In the genomic region with DNA sequence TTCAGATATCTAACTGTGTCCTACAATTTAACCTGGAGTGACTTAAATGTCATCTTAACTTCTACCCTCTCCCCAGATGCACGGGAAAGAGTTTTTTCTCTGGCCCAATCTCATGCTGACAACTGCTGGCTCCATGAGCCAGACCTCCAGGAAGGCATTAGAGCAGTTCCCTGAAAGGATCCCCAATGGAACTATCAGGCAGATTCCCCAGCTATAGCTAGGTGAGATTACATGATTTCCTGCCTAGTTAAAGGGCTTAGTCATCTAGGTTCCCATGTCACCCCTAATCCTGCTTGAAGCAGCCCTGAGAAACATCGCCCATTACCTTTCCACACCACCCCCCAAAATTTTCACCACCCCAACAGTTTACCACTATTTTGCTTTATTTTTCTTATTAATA, we compare ENCODE assay signal across 14 cellular contexts.
DNase-seq lines count a peak whose midpoint lies in the region; TF ChIP-seq lines count a peak whose summit lies in the region.
"Had no signal": no experiment of that assay in that cellular context is flagged by ENCODE, and none has a peak within 500 bp of the region (broad histone marks: within the 10 kb centered on the region; RNA-seq: fewer than 3 reads in every experiment).

No MANE protein-coding gene starts in this region.

- H3K36me3 ChIP-seq in HUES48 (ENCODE audit: control insufficient read depth, insufficient read depth, low read length) (no peaks in the 10 kb centered on the region), endodermal cell (ENCODE audit: control insufficient read depth, insufficient read depth, low read length) (no peaks in the 10 kb centered on the region), trophoblast cell (ENCODE audit: control insufficient read depth in 1 of 2, insufficient read depth in 2 of 2, low read length in 2 of 2) (no peaks in the 10 kb centered on the region)
- H3K36me3 ChIP-seq: BLaER1 had no signal

- no peak for TF ChIP-seq CTCF in endodermal cell (conservative IDR thresholded peaks at IDR 0.05)

- H3K18ac ChIP-seq in trophoblast cell (ENCODE audit: low read length), result no peak overlapping the region

- H4K8ac ChIP-seq in trophoblast cell (ENCODE audit: low read depth, low read length), result no peak overlapping the region

- H3K14ac ChIP-seq in trophoblast cell (ENCODE audit: low read length), result no peak overlapping the region

- peaks cover 7% of the 10 kb centered on the region for H3K79me1 ChIP-seq in trophoblast cell (ENCODE audit: low read length)

- H4K12ac ChIP-seq in trophoblast cell (ENCODE audit: low read depth, low read length), result no peak overlapping the region

- H3K4me3 ChIP-seq in HUES48 (ENCODE audit: low read depth, low read length), result no peak overlapping the region
- H3K4me3 ChIP-seq in endodermal cell (ENCODE audit: low read length), result no peak overlapping the region
- H3K4me3 ChIP-seq in trophoblast cell (ENCODE audit: low read depth, low read length), result no peak overlapping the region
- H3K4me3 ChIP-seq: A549, BLaER1, GM23248 had no signal

- peak overlapping the region; percentile 59 for H2BK12ac ChIP-seq in trophoblast cell (ENCODE audit: low read length)

- H3K4ac ChIP-seq in trophoblast cell (ENCODE audit: low read depth, low read length), result no peak overlapping the region

- no peak overlapping the region for H3K23ac ChIP-seq in trophoblast cell (ENCODE audit: low read length)

- H3K36me3 Mint-ChIP-seq in endodermal cell (ENCODE audit: low read depth), result peaks cover 26% of the 10 kb centered on the region
- H3K36me3 Mint-ChIP-seq: CD14-positive monocyte; CD4-positive, alpha-beta memory T cell had no signal

- H3K27ac ChIP-seq in HUES48 (ENCODE audit: low read depth, low read length) (peak overlapping the region; percentile 47), endodermal cell (ENCODE audit: low read depth, low read length) (no peak overlapping the region), trophoblast cell (ENCODE audit: low read depth, low read length) (no peak overlapping the region)
- H3K27ac ChIP-seq: BLaER1, GM23248 had no signal

- no peak overlapping the region for H4K91ac ChIP-seq in trophoblast cell (ENCODE audit: low read depth, low read length)

- H3K9me3 Mint-ChIP-seq in endodermal cell, result peaks cover 56% of the 10 kb centered on the region

- H3K27me3 Mint-ChIP-seq in endodermal cell (ENCODE audit: insufficient read depth), result no peaks in the 10 kb centered on the region

- peak; percentile 61 for DNase-seq in endodermal cell
- DNase-seq in trophoblast cell, result no peak
- DNase-seq in NCI-H187 (lab: John Stamatoyannopoulos, UW), result no peak
- no peak for DNase-seq in central memory CD4-positive, alpha-beta T cell
- DNase-seq in SW 1271 (lab: John Stamatoyannopoulos, UW), result no peak
- DNase-seq: CD4-positive, alpha-beta memory T cell; DND-41; GM23248; HCEC 1CT; KG1 had no signal

- no peak overlapping the region for H2AK5ac ChIP-seq in trophoblast cell (ENCODE audit: low read length)

- H3K4me1 ChIP-seq in HUES48 (ENCODE audit: control insufficient read depth, insufficient read depth, low read length), result no peaks in the 10 kb centered on the region
- no peaks in the 10 kb centered on the region for H3K4me1 ChIP-seq in endodermal cell (ENCODE audit: control insufficient read depth, insufficient read depth, low read length)
- peaks cover 0 to 6% of the 10 kb centered on the region in 2 experiments for H3K4me1 ChIP-seq in trophoblast cell (ENCODE audit: control insufficient read depth in 1 of 2, insufficient read depth in 2 of 2, low read length in 2 of 2)
- H3K4me1 ChIP-seq: BLaER1 had no signal

- H3K27ac Mint-ChIP-seq in endodermal cell, result peak overlapping the region; percentile 83
- H3K27ac Mint-ChIP-seq: CD14-positive monocyte; CD4-positive, alpha-beta memory T cell had no signal

- H3K9ac ChIP-seq in HUES48 (ENCODE audit: low read depth, low read length) (no peak overlapping the region), endodermal cell (ENCODE audit: extremely low read depth, low read length, poor library complexity, severe bottlenecking) (no peak overlapping the region), trophoblast cell (ENCODE audit: low read length) (no peak overlapping the region)
- H3K9ac ChIP-seq: BLaER1, GM23248 had no signal

- H3K79me2 ChIP-seq in trophoblast cell (ENCODE audit: control insufficient read depth, insufficient read depth, low read length, poor library complexity), result no peaks in the 10 kb centered on the region

- no peak overlapping the region for H3K4me3 Mint-ChIP-seq in endodermal cell
- H3K4me3 Mint-ChIP-seq: CD14-positive monocyte; CD4-positive, alpha-beta memory T cell had no signal

- H3K27me3 ChIP-seq in HUES48 (ENCODE audit: control insufficient read depth, insufficient read depth, low read length) (no peaks in the 10 kb centered on the region), endodermal cell (ENCODE audit: control insufficient read depth, insufficient read depth, low read length, poor library complexity, severe bottlenecking) (no peaks in the 10 kb centered on the region), trophoblast cell (ENCODE audit: insufficient read depth, low read length) (no peaks in the 10 kb centered on the region)
- H3K27me3 ChIP-seq: BLaER1 had no signal

- H2BK5ac ChIP-seq in trophoblast cell (ENCODE audit: low read depth, low read length, poor library complexity), result no peak overlapping the region

- H3K9me3 ChIP-seq in HUES48 (ENCODE audit: control insufficient read depth, insufficient read depth, low read length), result peaks cover 25% of the 10 kb centered on the region
- H3K9me3 ChIP-seq in endodermal cell (ENCODE audit: control insufficient read depth, low read length), result peaks cover 29% of the 10 kb centered on the region
- H3K9me3 ChIP-seq in trophoblast cell (ENCODE audit: insufficient read depth, low read depth, low read length), result peaks cover 5% of the 10 kb centered on the region

- WGBS in endodermal cell (ENCODE audit: insufficient coverage in 1 of 2, insufficient read length in 1 of 2), 2 experiments, result 50 to 81% methylated on average over 1 to 2 of the region's 2 CpGs
- WGBS in trophoblast cell (ENCODE audit: extremely low coverage, insufficient coverage, insufficient read length), result no CpG with 5 or more reads among the region's 2 CpGs

- H3K4me2 ChIP-seq in trophoblast cell (ENCODE audit: low read length), result no peak overlapping the region
- H3K4me2 ChIP-seq: BLaER1 had no signal

- no peak overlapping the region for H2BK120ac ChIP-seq in trophoblast cell (ENCODE audit: insufficient read depth, low read length, poor library complexity)

- no peak overlapping the region for H2AFZ ChIP-seq in trophoblast cell (ENCODE audit: insufficient read depth, low read length, poor library complexity)
- H2AFZ ChIP-seq: GM23248 had no signal

- peaks cover 32% of the 10 kb centered on the region for H3K4me1 Mint-ChIP-seq in endodermal cell
- H3K4me1 Mint-ChIP-seq: CD14-positive monocyte; CD4-positive, alpha-beta memory T cell had no signal
